Comparison of ENCODE assay signal across 8 cellular contexts in the genomic region with DNA sequence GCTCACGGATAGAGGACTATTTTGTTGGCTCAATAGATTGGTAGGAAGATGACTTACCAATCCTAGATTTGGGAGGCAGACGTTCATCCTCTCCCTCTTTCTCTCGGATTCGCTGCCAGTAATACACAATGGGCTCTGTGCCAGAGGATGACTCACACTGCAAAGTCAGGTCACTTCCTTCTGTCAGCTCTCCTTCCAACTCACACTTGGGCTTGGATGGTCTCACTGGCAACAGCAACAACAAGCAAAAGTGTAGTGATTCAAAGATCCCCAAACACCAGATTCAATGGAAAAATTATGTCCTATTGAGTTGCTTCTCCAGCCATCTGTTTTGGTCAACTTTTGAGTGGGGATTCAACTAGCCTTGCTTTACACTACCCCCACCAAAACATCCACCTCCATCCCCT. TPM values are rescaled to one million over a fixed set of nuclear protein-coding genes. Genes with fewer than 3 reads are reported as not detected.
DNase-seq lines count a peak whose midpoint lies in the region; ATAC-seq, FAIRE-seq and TF ChIP-seq lines count a peak whose summit lies in the region.

No MANE protein-coding gene starts in this region.

- intact Hi-C loops in left lung (cut with DNase I), result no loop called here

- H3K4me1 ChIP-seq in left lung, result peaks cover 3 to 11% of the 10 kb centered on the region in 2 donors

- ATAC-seq in left lung, result peak; percentile 80
- ATAC-seq in HG03342 (IDR thresholded peaks at IDR 0.05; ENCODE audit: unreplicated experiment), result no peak

- DNase-seq in AG20443 (ENCODE audit: low spot score) (peak; percentile 86), LHCN-M2 (ENCODE audit: low read depth) (peak; percentile 98), T-helper 9 cell (peak; percentile 69), bronchial epithelial cell (ENCODE audit: low read depth) (peak; percentile 96), left lung (peak in 1 of 2 donors; percentile 85), SK-N-DZ (ENCODE audit: low spot score) (no peak)
- DNase-seq in stimulated activated CD4-positive, alpha-beta T cell treated with anti-CD3 and anti-CD28 coated beads, TNF-alpha, amount 100 ng/mL, for 48 hours (ENCODE audit: low read depth in 3 of 3), result peak; percentile 59 to 68 (median 61)

- H3K36me3 ChIP-seq in bronchial epithelial cell (ENCODE audit: control insufficient read depth, insufficient read depth, low read length) (no peaks in the 10 kb centered on the region), left lung (no peaks in the 10 kb centered on the region)

- TF ChIP-seq CTCF in bronchial epithelial cell (IDR thresholded peaks at IDR 0.05; ENCODE audit: insufficient read depth, low read length, severe bottlenecking) (no peak), left lung (IDR thresholded peaks at IDR 0.05) (no peak)

- no peaks in the 10 kb centered on the region for H3K27me3 ChIP-seq in bronchial epithelial cell (ENCODE audit: control insufficient read depth, insufficient read depth, low read length)
- no peaks in the 10 kb centered on the region for H3K27me3 ChIP-seq in left lung

- H3K4me3 ChIP-seq in bronchial epithelial cell (ENCODE audit: low read depth, low read length) (no peak overlapping the region), left lung (no peak overlapping the region)

- peak overlapping the region; percentile 26 to 59 for H3K27ac ChIP-seq in left lung

- FAIRE-seq in bronchial epithelial cell (lab: Jason Lieb, UNC), result peak; percentile 89

- no peaks in the 10 kb centered on the region for H3K9me3 ChIP-seq in left lung

RNA-seq across cellular contexts. Expression of a gene that starts 21.7 kb away (rescaled TPM):
- 2,360 and 2,955 TPM in 2 replicates for total RNA-seq in LHCN-M2 (2014; rRNA removed)
- polyA plus RNA-seq in LHCN-M2 (2012), result 1,360 TPM
- total RNA-seq in bronchial epithelial cell, result 846 and 1,277 TPM in 2 replicates
- 1,000 to 10,000 TPM; 1,083 to 1,275 TPM for total RNA-seq in left lung
- polyA plus RNA-seq in SK-N-DZ (2014; cell fraction: cytosol; rRNA removed), result 1,457 and 1,648 TPM in 2 replicates
- polyA plus RNA-seq in SK-N-DZ (2014; cell fraction: nucleus; rRNA removed), result 666 and 971 TPM in 2 replicates
